In the genomic region with DNA sequence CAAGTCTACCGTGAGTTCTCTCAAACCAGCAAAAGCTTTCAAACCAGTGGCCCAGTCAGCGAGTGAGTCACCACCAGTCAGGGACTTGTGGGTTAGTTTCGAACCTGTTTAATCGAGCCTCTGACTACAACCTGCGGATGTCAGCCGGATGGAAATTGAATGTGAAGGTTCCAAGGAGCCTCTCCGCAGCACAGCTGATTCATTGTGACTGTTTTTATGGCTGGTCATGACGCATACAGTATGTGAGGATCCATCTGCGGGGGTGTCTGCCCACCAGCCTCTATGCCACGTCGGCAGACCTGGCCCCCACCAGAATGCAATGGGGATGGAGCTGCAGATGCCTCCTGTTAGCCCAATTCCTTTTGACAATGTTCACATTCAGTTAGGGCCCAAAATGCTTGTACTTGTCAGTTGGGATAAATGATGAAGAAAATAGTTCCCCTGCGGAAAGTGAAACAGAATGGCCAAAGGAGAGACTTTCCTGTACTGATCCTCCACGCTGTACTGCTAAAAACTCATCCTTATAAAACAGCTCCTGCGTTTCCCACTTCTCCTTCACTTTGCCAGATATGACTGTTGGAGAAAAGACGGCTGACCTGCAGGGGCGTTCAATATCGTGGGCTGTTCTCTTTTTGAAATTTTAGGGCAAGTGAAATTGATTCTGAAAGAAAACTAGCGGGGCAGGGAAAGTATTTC, we compare ENCODE assay signal across 17 cellular contexts.
A peak's percentile ranks its signal among the peaks of the same experiment; 100 is the strongest.
DNase-seq lines count a peak whose midpoint lies in the region; ATAC-seq and TF ChIP-seq lines count a peak whose summit lies in the region.
"Had no signal": no experiment of that assay in that cellular context is flagged by ENCODE, and none has a peak within 500 bp of the region (broad histone marks: within the 10 kb centered on the region; RNA-seq: fewer than 3 reads in every experiment).

No MANE protein-coding gene starts in this region.

- no peak overlapping the region for H2AFZ ChIP-seq in MM.1S (ENCODE audit: low read length)

- H3K36me3 ChIP-seq in MM.1S (replicated peaks; ENCODE audit: insufficient read depth, low read length), result no peaks in the 10 kb centered on the region
- H3K36me3 ChIP-seq: colonic mucosa had no signal

- no peak overlapping the region for H3K4me2 ChIP-seq in MM.1S (ENCODE audit: low read depth, low read length)
- H3K4me2 ChIP-seq: SK-N-SH had no signal

- no peaks in the 10 kb centered on the region for H3K4me1 ChIP-seq in MM.1S (ENCODE audit: low read length)
- H3K4me1 ChIP-seq: Caco-2, colonic mucosa had no signal

- H3K27ac ChIP-seq in MM.1S (ENCODE audit: low read length), result no peak overlapping the region
- H3K27ac ChIP-seq: colonic mucosa had no signal

- no peaks in the 10 kb centered on the region for H4K20me1 ChIP-seq in MM.1S (ENCODE audit: insufficient read depth, low read length)

- TF ChIP-seq CTCF in AG09309 (IDR thresholded peaks at IDR 0.05; ENCODE audit: control insufficient read depth, insufficient read depth, low read depth, low read length, missing control alignments), result no peak
- TF ChIP-seq CTCF in astrocyte of the spinal cord (IDR thresholded peaks at IDR 0.05; ENCODE audit: low read depth, low read length), result no peak
- no peak for TF ChIP-seq CTCF in MM.1S (IDR thresholded peaks at IDR 0.05; ENCODE audit: low read length)

- DNase-seq in AG09309 (ENCODE audit: low read depth), result peak; percentile 27
- DNase-seq in HT1080 (ENCODE audit: low read depth), result peak; percentile 93
- DNase-seq in astrocyte of the spinal cord (ENCODE audit: low read depth, low spot score), result peak; percentile 72
- DNase-seq in kidney tubule cell (ENCODE audit: low spot score), result peak; percentile 93
- no peak for DNase-seq in stimulated activated naive CD8-positive, alpha-beta T cell treated with anti-CD3 and anti-CD28 coated beads, Interleukin-15, Interleukin-2, amounts not matched to agents 100 U/mL and 50 U/mL, for 24 hours
- no peak for DNase-seq in SHP77 (lab: John Stamatoyannopoulos, UW)
- DNase-seq in MM.1S, result no peak
- DNase-seq: activated CD8-positive, alpha-beta T cell treated with anti-CD3 and anti-CD28 coated beads, Interleukin-2, amount 10 ng/mL, durations not matched to agents 7 days and 5 days; Caco-2; colonic mucosa; NCI-H1105 treated with DMSO at 0.1 percent for 48 hours; NCI-H2171 treated with DMSO at 0.1 percent for 48 hours; SK-N-SH; stimulated activated CD4-positive, alpha-beta T cell treated with anti-CD3 and anti-CD28 coated beads, Interleukin-15, amount 100 ng/mL, for 24 hours had no signal

- in situ Hi-C loops in astrocyte of the spinal cord (cut with HindIII; ENCODE audit: low sequenced_read_pairs), result no loop called here

- no peaks in the 10 kb centered on the region for H3K9me2 ChIP-seq in MM.1S (replicated peaks; ENCODE audit: insufficient read depth, low read length)
- H3K9me2 ChIP-seq: SK-N-SH had no signal

- H3K79me2 ChIP-seq in MM.1S (ENCODE audit: low read length), result no peaks in the 10 kb centered on the region

- H3F3A ChIP-seq in MM.1S (ENCODE audit: insufficient read depth, low read length), result no peaks in the 10 kb centered on the region

- H3K9ac ChIP-seq in MM.1S (ENCODE audit: low read length), result no peak overlapping the region
- H3K9ac ChIP-seq: SK-N-SH had no signal

- H3K4me3 ChIP-seq in AG09309 (ENCODE audit: control insufficient read depth, low read depth, low read length) (no peak overlapping the region), astrocyte of the spinal cord (ENCODE audit: low read depth, low read length) (no peak overlapping the region), MM.1S (ENCODE audit: low read length) (no peak overlapping the region)
- H3K4me3 ChIP-seq: colonic mucosa had no signal

- H3K27me3 ChIP-seq in MM.1S (replicated peaks; ENCODE audit: insufficient read depth, low read length), result no peaks in the 10 kb centered on the region
- H3K27me3 ChIP-seq: colonic mucosa had no signal

- H3K9me3 ChIP-seq in MM.1S (replicated peaks; ENCODE audit: insufficient read depth, low read length), result no peaks in the 10 kb centered on the region
- H3K9me3 ChIP-seq: Caco-2, colonic mucosa, SK-N-SH had no signal

- no peak for ATAC-seq in GM18909 (IDR thresholded peaks at IDR 0.05; ENCODE audit: poor library complexity, unreplicated experiment)
- ATAC-seq in stimulated activated naive CD8-positive, alpha-beta T cell treated with anti-CD3 and anti-CD28 coated beads, Interleukin-15, Interleukin-2, amounts not matched to agents 100 U/mL and 50 U/mL, for 24 hours, result no peak
- ATAC-seq: activated CD8-positive, alpha-beta T cell treated with anti-CD3 and anti-CD28 coated beads, Interleukin-2, amount 10 ng/mL, durations not matched to agents 7 days and 5 days; activated T-helper 17 cell treated with anti-CD3 and anti-CD28 coated beads, Interleukin-2, amount 50 U/mL, for 72 hours; esophagus mucosa had no signal

Comparison
In these comparisons a context has a peak if more than half of its experiments do, and no peak if none do; other contexts are left out.
1. DNase-seq: peak in AG09309 (single experiment), HT1080 (single experiment), astrocyte of the spinal cord (single experiment) and kidney tubule cell (single experiment); none in stimulated activated naive CD8-positive, alpha-beta T cell treated with anti-CD3 and anti-CD28 coated beads, Interleukin-15, Interleukin-2, amounts not matched to agents 100 U/mL and 50 U/mL, for 24 hours (single experiment), SHP77 (0 of 2) and MM.1S (single experiment).